Comparison of ENCODE assay signal across 22 cellular contexts in genomic region chr2:28209864-28210263, GRCh38.
"Had no signal": no experiment of that assay in that cellular context is flagged by ENCODE, and none has a peak within 500 bp of the region (broad histone marks: within the 10 kb centered on the region; RNA-seq: fewer than 3 reads in every experiment).

No MANE protein-coding gene starts in this region.

- H3K9me3 Mint-ChIP-seq: activated B cell treated with CpG ODN at 0.5 μM for 24 hours; activated naive CD8-positive, alpha-beta T cell treated with anti-CD3 and anti-CD28 coated beads for 36 hours; memory B cell; naive thymus-derived CD4-positive, alpha-beta T cell had no signal

- ATAC-seq: gastroesophageal sphincter; naive thymus-derived CD4-positive, alpha-beta T cell had no signal

- H3K27me3 Mint-ChIP-seq: activated B cell treated with CpG ODN at 0.5 μM for 24 hours; activated naive CD8-positive, alpha-beta T cell treated with anti-CD3 and anti-CD28 coated beads for 36 hours; memory B cell; naive thymus-derived CD4-positive, alpha-beta T cell had no signal

- H3K36me3 Mint-ChIP-seq: activated naive CD8-positive, alpha-beta T cell treated with anti-CD3 and anti-CD28 coated beads for 36 hours had no signal

- FAIRE-seq: astrocyte, islet of Langerhans had no signal

- H3K4me1 Mint-ChIP-seq: activated B cell treated with CpG ODN at 0.5 μM for 24 hours; activated naive CD8-positive, alpha-beta T cell treated with anti-CD3 and anti-CD28 coated beads for 36 hours; memory B cell had no signal

- H3K27ac Mint-ChIP-seq: activated B cell treated with CpG ODN at 0.5 μM for 24 hours; activated naive CD8-positive, alpha-beta T cell treated with anti-CD3 and anti-CD28 coated beads for 36 hours; memory B cell; naive thymus-derived CD4-positive, alpha-beta T cell had no signal

- H3K27me3 ChIP-seq: esophagus squamous epithelium, gastroesophageal sphincter, spleen, upper lobe of left lung had no signal

- DNase-seq: activated B cell treated with CpG ODN at 0.5 μM for 24 hours; activated CD4-positive, alpha-beta T cell treated with anti-CD3 and anti-CD28 coated beads for 4 hours; activated CD4-positive, alpha-beta T cell treated with anti-CD3 and anti-CD28 coated beads, Interleukin-2, amount 50 U/mL, for 48 hours; activated CD8-positive, alpha-beta memory T cell treated with anti-CD3 and anti-CD28 coated beads, Interleukin-2, amount 50 U/mL, for 48 hours; activated naive CD4-positive, alpha-beta T cell treated with Interleukin-2 at 50 U/mL for 16 hours; activated naive CD8-positive, alpha-beta T cell treated with anti-CD3 and anti-CD28 coated beads for 36 hours; activated T-cell treated with anti-CD3 and anti-CD28 coated beads, Interleukin-2, amount 50 U/mL, for 48 hours; central memory CD4-positive, alpha-beta T cell; effector memory CD4-positive, alpha-beta T cell; esophagus squamous epithelium; head of caudate nucleus; naive thymus-derived CD4-positive, alpha-beta T cell; spleen; stimulated activated CD4-positive, alpha-beta T cell treated with anti-CD3 and anti-CD28 coated beads, Interleukin-4, amount 100 ng/mL, for 1 hour; stimulated activated naive CD4-positive, alpha-beta T cell; upper lobe of left lung had no signal

- H3K36me3 ChIP-seq: esophagus squamous epithelium, gastroesophageal sphincter, prostate gland, spleen, thoracic aorta, upper lobe of left lung had no signal

- H3K9me3 ChIP-seq: esophagus squamous epithelium, gastroesophageal sphincter, prostate gland, spleen, thoracic aorta, upper lobe of left lung had no signal

- H3K4me3 Mint-ChIP-seq: activated B cell treated with CpG ODN at 0.5 μM for 24 hours; activated naive CD8-positive, alpha-beta T cell treated with anti-CD3 and anti-CD28 coated beads for 36 hours; memory B cell; naive thymus-derived CD4-positive, alpha-beta T cell had no signal

- H3K4me1 ChIP-seq: prostate gland, spleen, upper lobe of left lung had no signal

- H3K4me3 ChIP-seq: esophagus squamous epithelium, gastroesophageal sphincter, prostate gland, spleen, thoracic aorta, upper lobe of left lung had no signal

- H3K27ac ChIP-seq: gastroesophageal sphincter, prostate gland, spleen, thoracic aorta, upper lobe of left lung had no signal
